Comparison of ENCODE assay signal across 4 cellular contexts in genomic region chr16:71590071-71590470, GRCh38. TPM values are rescaled to one million over a fixed set of nuclear protein-coding genes. Genes with fewer than 3 reads are reported as not detected.
"Had no signal": no experiment of that assay in that cellular context is flagged by ENCODE, and none has a peak within 500 bp of the region (broad histone marks: within the 10 kb centered on the region; RNA-seq: fewer than 3 reads in every experiment).

No MANE protein-coding gene starts in this region.

RNA-seq across cellular contexts. Expression of gene TAT, which starts 13.2 kb away (rescaled TPM):
- total RNA-seq: HT1080, IMR-90 had no signal
- polyA plus RNA-seq: IgD-negative memory B cell, IMR-90 had no signal

RNA-seq across cellular contexts. Expression of gene MARVELD3, which starts 35.9 kb away (rescaled TPM):
- total RNA-seq: IMR-90, K562 had no signal
- polyA plus RNA-seq: IgD-negative memory B cell, IMR-90 had no signal
